28 cellular contexts compared by ENCODE assay signal in the genomic region with DNA sequence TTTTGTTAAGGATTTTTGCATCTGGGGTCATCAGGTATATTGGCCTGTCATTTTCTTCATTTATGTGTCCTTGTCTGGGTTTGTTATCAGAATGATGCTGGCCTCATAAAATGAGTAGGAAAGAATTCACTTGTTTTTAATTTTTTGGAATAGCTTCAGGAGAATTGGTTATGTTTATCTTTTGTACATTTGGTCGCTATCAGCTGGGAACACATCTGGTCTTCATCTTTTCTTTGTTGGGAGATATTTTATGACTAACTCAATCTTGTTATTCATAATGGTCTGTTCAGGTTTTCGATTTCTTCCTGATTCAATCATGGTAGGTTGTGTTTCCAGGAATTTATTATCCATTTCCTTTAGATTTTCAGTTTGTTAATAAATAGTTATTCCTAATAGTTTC.
"Had no signal": no experiment of that assay in that cellular context is flagged by ENCODE, and none has a peak within 500 bp of the region (broad histone marks: within the 10 kb centered on the region; RNA-seq: fewer than 3 reads in every experiment).

No MANE protein-coding gene starts in this region.

- H3K27me3 ChIP-seq: dorsolateral prefrontal cortex, esophagus muscularis mucosa, heart right ventricle, left lung, right atrium auricular region, stomach, testis, tibial artery had no signal

- H3K4me3 ChIP-seq: dorsolateral prefrontal cortex, esophagus muscularis mucosa, heart right ventricle, left lung, prostate gland, right atrium auricular region, smooth muscle cell, stomach, testis, tibial artery had no signal

- H3K4me2 ChIP-seq: smooth muscle cell had no signal

- H3K9me3 ChIP-seq: prostate gland, testis had no signal

- FAIRE-seq: endothelial cell of umbilical vein, islet of Langerhans had no signal

- ATAC-seq: heart right ventricle; left cardiac atrium; left lung; naive thymus-derived CD8-positive, alpha-beta T cell; sciatic nerve had no signal

- H3K36me3 ChIP-seq: esophagus muscularis mucosa, heart right ventricle, left lung, prostate gland, right atrium auricular region, stomach, tibial artery had no signal

- DNase-seq: dorsolateral prefrontal cortex; effector CD4-positive, alpha-beta T cell; foreskin melanocyte; glutamatergic neuron; heart right ventricle; hippocampal formation; left cardiac atrium; left lung; mesenchymal stem cell; midbrain; naive thymus-derived CD8-positive, alpha-beta T cell; nephron progenitor cell; nucleus accumbens; stimulated activated CD4-positive, alpha-beta T cell treated with anti-CD3 and anti-CD28 coated beads, Interleukin-12 subunit alpha, Interleukin-12 subunit beta, amount 100 ng/mL, for 4 hours; stimulated activated CD4-positive, alpha-beta T cell treated with anti-CD3 and anti-CD28 coated beads, Interleukin-1b, Interleukin-23, amount 100 ng/mL, for 48 hours; stimulated activated CD4-positive, alpha-beta T cell treated with anti-CD3 and anti-CD28 coated beads, Interleukin-4, amount 100 ng/mL, for 1 hour; stimulated activated CD8-positive, alpha-beta memory T cell treated with anti-CD3 and anti-CD28 coated beads, Interleukin-4, amount 100 ng/mL, for 48 hours; stimulated activated naive CD4-positive, alpha-beta T cell; stomach; testis; tibial artery had no signal

- H3K4me1 ChIP-seq: esophagus muscularis mucosa, heart right ventricle, left lung, prostate gland, right atrium auricular region, stomach had no signal

- H3K27ac ChIP-seq: dorsolateral prefrontal cortex, esophagus muscularis mucosa, heart right ventricle, left lung, prostate gland, right atrium auricular region, stomach, testis, tibial artery had no signal
